ENCODE assay signal across 1 cellular context in genomic region chr4:53119685-53120084, GRCh38.
TF ChIP-seq lines count a peak whose summit lies in the region.

No MANE protein-coding gene starts in this region.

TF ChIP-seq in GM23338, 12 proteins besides CTCF, POLR2A, EP300 and RAD21:
- TF ChIP-seq ZNF462 (CRISPR knock-in tag; IDR thresholded peaks at IDR 0.05): no peak
- peak; percentile 50; the same call in 1 of the 2 replicates for TF ChIP-seq CREB1 (CRISPR knock-in tag; IDR thresholded peaks at IDR 0.05; ENCODE audit: low read depth)
TF ChIP-seq in GM23338: peak in this region for 1.
